23 cellular contexts compared by ENCODE assay signal in genomic region chr13:75889427-75889826, GRCh38.
"Had no signal": no experiment of that assay in that cellular context is flagged by ENCODE, and none has a peak within 500 bp of the region (broad histone marks: within the 10 kb centered on the region; RNA-seq: fewer than 3 reads in every experiment).

No MANE protein-coding gene starts in this region.

- H3K27me3 ChIP-seq: body of pancreas, colonic mucosa, esophagus squamous epithelium, tibial nerve, uterus had no signal

- H3K4me1 ChIP-seq: body of pancreas, colonic mucosa, esophagus squamous epithelium, tibial nerve, uterus had no signal

- H3K36me3 ChIP-seq: colonic mucosa, esophagus squamous epithelium, tibial nerve, uterus had no signal

- DNase-seq: activated CD4-positive, alpha-beta T cell treated with anti-CD3 and anti-CD28 coated beads for 36 hours; activated CD8-positive, alpha-beta memory T cell treated with anti-CD3 and anti-CD28 coated beads, Interleukin-2, amount 50 U/mL, for 4 hours; activated CD8-positive, alpha-beta T cell treated with anti-CD3 and anti-CD28 coated beads for 36 hours; activated effector memory CD4-positive, alpha-beta T cell treated with anti-CD3 and anti-CD28 coated beads, Interleukin-2, amount 50 U/mL, for 16 hours; activated T-cell treated with anti-CD3 and anti-CD28 coated beads, Interleukin-2, amount 50 U/mL, for 48 hours; amniotic stem cell; body of pancreas; central memory CD4-positive, alpha-beta T cell; colonic mucosa; esophagus squamous epithelium; foreskin fibroblast; hippocampal formation; left ventricle myocardium superior; nucleus accumbens; posterior cingulate gyrus; stimulated activated CD4-positive, alpha-beta T cell treated with anti-CD3 and anti-CD28 coated beads, Interleukin-4, amount 100 ng/mL, for 4 hours; stimulated activated CD8-positive, alpha-beta memory T cell treated with anti-CD3 and anti-CD28 coated beads, Interleukin-4, amount 100 ng/mL, for 48 hours; stimulated activated naive CD4-positive, alpha-beta T cell treated with Interleukin-2 at 50 U/mL for 16 hours; substantia nigra; uterus had no signal

- H3K27ac ChIP-seq: body of pancreas, colonic mucosa, esophagus squamous epithelium, skin epidermis, tibial nerve, uterus, VCaP had no signal

- H3K4me3 ChIP-seq: body of pancreas, colonic mucosa, esophagus squamous epithelium, skin epidermis, tibial nerve, uterus had no signal

- H3K9me3 ChIP-seq: body of pancreas, colonic mucosa, esophagus squamous epithelium, tibial nerve, uterus had no signal
